1 cellular context compared by ENCODE assay signal in genomic region chr17:38874505-38875419, GRCh38.
TF ChIP-seq lines count a peak whose summit lies in the region.

No MANE protein-coding gene starts in this region.

TF ChIP-seq in H1, 55 proteins besides CTCF, POLR2A, EP300 and RAD21:
- TF ChIP-seq POLR2AphosphoS5 (IDR thresholded peaks at IDR 0.05; ENCODE audit: low read depth, low read length) (no peak), BACH1 (IDR thresholded peaks at IDR 0.05; ENCODE audit: low read length) (no peak), CBX8 (IDR thresholded peaks at IDR 0.05; ENCODE audit: borderline replicate concordance, low read depth, low read length) (no peak), CTBP2 (IDR thresholded peaks at IDR 0.05; ENCODE audit: borderline replicate concordance, insufficient read depth, insufficient read length, low read length) (no peak), TBP (IDR thresholded peaks at IDR 0.05; ENCODE audit: low read depth, low read length) (no peak), CHD7 (IDR thresholded peaks at IDR 0.05; ENCODE audit: insufficient replicate concordance, low read length) (no peak), NRF1 (IDR thresholded peaks at IDR 0.05; ENCODE audit: low read depth, low read length) (no peak), RBBP5 (IDR thresholded peaks at IDR 0.05; ENCODE audit: borderline replicate concordance, low read depth, low read length) (no peak), MAX (IDR thresholded peaks at IDR 0.05) (no peak), CHD2 (IDR thresholded peaks at IDR 0.05; ENCODE audit: low read length) (no peak), BRCA1 (IDR thresholded peaks at IDR 0.05; ENCODE audit: low read depth, low read length) (no peak), MAFK (IDR thresholded peaks at IDR 0.05; ENCODE audit: low read depth, low read length) (no peak), JUN (IDR thresholded peaks at IDR 0.05; ENCODE audit: low read depth, low read length) (no peak), YY1 (IDR thresholded peaks at IDR 0.05; ENCODE audit: low read depth, low read length) (no peak), KDM4A (IDR thresholded peaks at IDR 0.05; ENCODE audit: low read depth, low read length, severe bottlenecking) (no peak), TAF7 (optimal IDR thresholded peaks at IDR 0.05; ENCODE audit: borderline replicate concordance, low read depth, low read length) (no peak), POU5F1 (IDR thresholded peaks at IDR 0.05; ENCODE audit: low read depth, low read length) (no peak), HDAC6 (IDR thresholded peaks at IDR 0.05; ENCODE audit: low read depth, low read length) (no peak), USF2 (IDR thresholded peaks at IDR 0.05; ENCODE audit: low read length) (no peak), SUZ12 (IDR thresholded peaks at IDR 0.05; ENCODE audit: low read length) (no peak)
TF ChIP-seq in H1: peak in this region for 0.
